ENCODE assay signal across 1 cellular context in the genomic region with DNA sequence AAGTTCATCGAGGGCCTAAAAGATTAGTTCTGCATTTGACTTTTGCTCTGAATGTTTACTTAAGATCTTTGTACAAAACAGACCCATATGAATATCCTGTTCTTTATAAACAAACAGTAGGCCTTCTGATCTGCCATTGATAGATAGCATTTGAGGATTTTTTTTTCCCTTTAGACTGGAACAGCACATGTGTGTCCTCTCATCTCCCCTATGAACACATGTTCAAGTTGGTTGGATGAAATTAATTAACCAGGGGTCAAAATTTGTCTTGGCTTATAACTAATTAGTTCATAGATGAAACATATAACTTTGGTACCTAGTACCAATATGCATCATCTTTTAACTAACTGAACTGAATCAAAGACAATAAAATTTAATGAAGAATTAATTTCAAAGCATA.
A peak's percentile ranks its signal among the peaks of the same experiment; 100 is the strongest.
TF ChIP-seq lines count a peak whose summit lies in the region.

No MANE protein-coding gene starts in this region.

TF ChIP-seq in HepG2, 621 proteins besides CTCF, POLR2A, EP300 and RAD21:
- TF ChIP-seq, protein P1, sequence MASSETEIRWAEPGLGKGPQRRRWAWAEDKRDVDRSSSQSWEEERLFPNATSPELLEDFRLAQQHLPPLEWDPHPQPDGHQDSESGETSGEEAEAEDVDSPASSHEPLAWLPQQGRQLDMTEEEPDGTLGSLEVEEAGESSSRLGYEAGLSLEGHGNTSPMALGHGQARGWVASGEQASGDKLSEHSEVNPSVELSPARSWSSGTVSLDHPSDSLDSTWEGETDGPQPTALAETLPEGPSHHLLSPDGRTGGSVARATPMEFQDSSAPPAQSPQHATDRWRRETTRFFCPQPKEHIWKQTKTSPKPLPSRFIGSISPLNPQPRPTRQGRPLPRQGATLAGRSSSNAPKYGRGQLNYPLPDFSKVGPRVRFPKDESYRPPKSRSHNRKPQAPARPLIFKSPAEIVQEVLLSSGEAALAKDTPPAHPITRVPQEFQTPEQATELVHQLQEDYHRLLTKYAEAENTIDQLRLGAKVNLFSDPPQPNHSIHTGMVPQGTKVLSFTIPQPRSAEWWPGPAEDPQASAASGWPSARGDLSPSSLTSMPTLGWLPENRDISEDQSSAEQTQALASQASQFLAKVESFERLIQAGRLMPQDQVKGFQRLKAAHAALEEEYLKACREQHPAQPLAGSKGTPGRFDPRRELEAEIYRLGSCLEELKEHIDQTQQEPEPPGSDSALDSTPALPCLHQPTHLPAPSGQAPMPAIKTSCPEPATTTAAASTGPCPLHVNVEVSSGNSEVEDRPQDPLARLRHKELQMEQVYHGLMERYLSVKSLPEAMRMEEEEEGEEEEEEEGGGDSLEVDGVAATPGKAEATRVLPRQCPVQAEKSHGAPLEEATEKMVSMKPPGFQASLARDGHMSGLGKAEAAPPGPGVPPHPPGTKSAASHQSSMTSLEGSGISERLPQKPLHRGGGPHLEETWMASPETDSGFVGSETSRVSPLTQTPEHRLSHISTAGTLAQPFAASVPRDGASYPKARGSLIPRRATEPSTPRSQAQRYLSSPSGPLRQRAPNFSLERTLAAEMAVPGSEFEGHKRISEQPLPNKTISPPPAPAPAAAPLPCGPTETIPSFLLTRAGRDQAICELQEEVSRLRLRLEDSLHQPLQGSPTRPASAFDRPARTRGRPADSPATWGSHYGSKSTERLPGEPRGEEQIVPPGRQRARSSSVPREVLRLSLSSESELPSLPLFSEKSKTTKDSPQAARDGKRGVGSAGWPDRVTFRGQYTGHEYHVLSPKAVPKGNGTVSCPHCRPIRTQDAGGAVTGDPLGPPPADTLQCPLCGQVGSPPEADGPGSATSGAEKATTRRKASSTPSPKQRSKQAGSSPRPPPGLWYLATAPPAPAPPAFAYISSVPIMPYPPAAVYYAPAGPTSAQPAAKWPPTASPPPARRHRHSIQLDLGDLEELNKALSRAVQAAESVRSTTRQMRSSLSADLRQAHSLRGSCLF (CRISPR knock-in tag; IDR thresholded peaks at IDR 0.05; ENCODE audit: borderline replicate concordance): no peak
- TF ChIP-seq, protein P2, sequence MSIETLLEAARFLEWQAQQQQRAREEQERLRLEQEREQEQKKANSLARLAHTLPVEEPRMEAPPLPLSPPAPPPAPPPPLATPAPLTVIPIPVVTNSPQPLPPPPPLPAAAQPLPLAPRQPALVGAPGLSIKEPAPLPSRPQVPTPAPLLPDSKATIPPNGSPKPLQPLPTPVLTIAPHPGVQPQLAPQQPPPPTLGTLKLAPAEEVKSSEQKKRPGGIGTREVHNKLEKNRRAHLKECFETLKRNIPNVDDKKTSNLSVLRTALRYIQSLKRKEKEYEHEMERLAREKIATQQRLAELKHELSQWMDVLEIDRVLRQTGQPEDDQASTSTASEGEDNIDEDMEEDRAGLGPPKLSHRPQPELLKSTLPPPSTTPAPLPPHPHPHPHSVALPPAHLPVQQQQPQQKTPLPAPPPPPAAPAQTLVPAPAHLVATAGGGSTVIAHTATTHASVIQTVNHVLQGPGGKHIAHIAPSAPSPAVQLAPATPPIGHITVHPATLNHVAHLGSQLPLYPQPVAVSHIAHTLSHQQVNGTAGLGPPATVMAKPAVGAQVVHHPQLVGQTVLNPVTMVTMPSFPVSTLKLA (IDR thresholded peaks at IDR 0.05): peak; percentile 95
